In genomic region chr15:101562428-101563059, GRCh38 we compare ENCODE assay signal across 2 cellular contexts.
TF ChIP-seq lines count a peak whose summit lies in the region.

No MANE protein-coding gene starts in this region.

TF ChIP-seq in IMR-90, 13 proteins besides CTCF, POLR2A, EP300 and RAD21:
- no peak for TF ChIP-seq MAFK (IDR thresholded peaks at IDR 0.05; ENCODE audit: low read depth, low read length)
- TF ChIP-seq, protein P1, sequence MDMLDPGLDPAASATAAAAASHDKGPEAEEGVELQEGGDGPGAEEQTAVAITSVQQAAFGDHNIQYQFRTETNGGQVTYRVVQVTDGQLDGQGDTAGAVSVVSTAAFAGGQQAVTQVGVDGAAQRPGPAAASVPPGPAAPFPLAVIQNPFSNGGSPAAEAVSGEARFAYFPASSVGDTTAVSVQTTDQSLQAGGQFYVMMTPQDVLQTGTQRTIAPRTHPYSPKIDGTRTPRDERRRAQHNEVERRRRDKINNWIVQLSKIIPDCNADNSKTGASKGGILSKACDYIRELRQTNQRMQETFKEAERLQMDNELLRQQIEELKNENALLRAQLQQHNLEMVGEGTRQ (IDR thresholded peaks at IDR 0.05; ENCODE audit: low read depth, low read length), result no peak

TF ChIP-seq in K562, 482 proteins besides CTCF, POLR2A, EP300 and RAD21:
- TF ChIP-seq JUNB (CRISPR knock-in tag; conservative IDR thresholded peaks at IDR 0.05) (no peak), MNT (conservative IDR thresholded peaks at IDR 0.05) (no peak), ZC3H11A (IDR thresholded peaks at IDR 0.05; ENCODE audit: low read depth, low read length) (no peak)
- TF ChIP-seq, protein P2, sequence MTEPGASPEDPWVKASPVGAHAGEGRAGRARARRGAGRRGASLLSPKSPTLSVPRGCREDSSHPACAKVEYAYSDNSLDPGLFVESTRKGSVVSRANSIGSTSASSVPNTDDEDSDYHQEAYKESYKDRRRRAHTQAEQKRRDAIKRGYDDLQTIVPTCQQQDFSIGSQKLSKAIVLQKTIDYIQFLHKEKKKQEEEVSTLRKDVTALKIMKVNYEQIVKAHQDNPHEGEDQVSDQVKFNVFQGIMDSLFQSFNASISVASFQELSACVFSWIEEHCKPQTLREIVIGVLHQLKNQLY (CRISPR knock-in tag; conservative IDR thresholded peaks at IDR 0.05), result no peak
- TF ChIP-seq, protein P3, sequence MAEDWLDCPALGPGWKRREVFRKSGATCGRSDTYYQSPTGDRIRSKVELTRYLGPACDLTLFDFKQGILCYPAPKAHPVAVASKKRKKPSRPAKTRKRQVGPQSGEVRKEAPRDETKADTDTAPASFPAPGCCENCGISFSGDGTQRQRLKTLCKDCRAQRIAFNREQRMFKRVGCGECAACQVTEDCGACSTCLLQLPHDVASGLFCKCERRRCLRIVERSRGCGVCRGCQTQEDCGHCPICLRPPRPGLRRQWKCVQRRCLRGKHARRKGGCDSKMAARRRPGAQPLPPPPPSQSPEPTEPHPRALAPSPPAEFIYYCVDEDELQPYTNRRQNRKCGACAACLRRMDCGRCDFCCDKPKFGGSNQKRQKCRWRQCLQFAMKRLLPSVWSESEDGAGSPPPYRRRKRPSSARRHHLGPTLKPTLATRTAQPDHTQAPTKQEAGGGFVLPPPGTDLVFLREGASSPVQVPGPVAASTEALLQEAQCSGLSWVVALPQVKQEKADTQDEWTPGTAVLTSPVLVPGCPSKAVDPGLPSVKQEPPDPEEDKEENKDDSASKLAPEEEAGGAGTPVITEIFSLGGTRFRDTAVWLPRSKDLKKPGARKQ (CRISPR knock-in tag; IDR thresholded peaks at IDR 0.05), result no peak
- TF ChIP-seq, protein P1 (CRISPR knock-in tag; IDR thresholded peaks at IDR 0.05), result peak; percentile 5; the same call in 1 of the 2 replicates
